Comparison of ENCODE assay signal across 14 cellular contexts in the genomic region with DNA sequence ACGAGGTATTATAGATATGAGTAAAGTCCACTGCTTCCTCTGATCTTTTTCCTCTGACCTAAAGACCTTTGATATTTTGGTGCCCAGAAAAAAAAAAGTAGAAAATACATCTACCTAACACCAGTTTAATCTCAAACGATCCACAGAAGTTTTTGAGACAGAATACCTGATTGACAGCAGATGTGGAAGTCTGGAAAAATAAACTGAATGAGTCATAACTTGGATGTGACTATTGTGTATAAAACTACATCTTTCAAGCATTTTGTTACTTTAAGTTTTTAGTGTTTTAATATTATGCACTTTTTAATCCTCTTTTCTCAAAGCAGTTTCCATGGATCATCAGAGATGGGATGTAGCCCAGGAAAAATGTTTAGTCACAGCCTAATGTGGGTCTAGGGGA.
"Had no signal": no experiment of that assay in that cellular context is flagged by ENCODE, and none has a peak within 500 bp of the region (broad histone marks: within the 10 kb centered on the region; RNA-seq: fewer than 3 reads in every experiment).

No MANE protein-coding gene starts in this region.

- ATAC-seq: activated naive CD8-positive, alpha-beta T cell treated with anti-CD3 and anti-CD28 coated beads, Interleukin-2, amount 50 U/mL, for 24 hours; activated T-helper 17 cell treated with anti-CD3 and anti-CD28 coated beads, Interleukin-2, amount 50 U/mL, for 72 hours; gastroesophageal sphincter; heart right ventricle; left cardiac atrium; lower lobe of right lung; psoas muscle; sciatic nerve had no signal

- H3K4me1 ChIP-seq: ascending aorta, gastroesophageal sphincter, heart right ventricle, lower lobe of right lung, psoas muscle, suprapubic skin had no signal

- H3K36me3 ChIP-seq: ascending aorta, gastroesophageal sphincter, heart right ventricle, lower lobe of right lung, suprapubic skin, WERI-Rb-1 had no signal

- H3K9me3 ChIP-seq: ascending aorta, gastroesophageal sphincter, lower lobe of right lung, psoas muscle, suprapubic skin had no signal

- DNase-seq: activated CD4-positive, alpha-beta T cell treated with anti-CD3 and anti-CD28 coated beads, Interleukin-2, amount 50 U/mL, for 48 hours; activated naive CD4-positive, alpha-beta T cell treated with anti-CD3 and anti-CD28 coated beads for 36 hours; activated naive CD8-positive, alpha-beta T cell treated with anti-CD3 and anti-CD28 coated beads, Interleukin-2, amount 50 U/mL, for 24 hours; heart right ventricle; left cardiac atrium; lower lobe of right lung; psoas muscle; trophoblast cell; WERI-Rb-1 had no signal

- H3K27ac ChIP-seq: ascending aorta, gastroesophageal sphincter, heart right ventricle, lower lobe of right lung, psoas muscle, suprapubic skin, WERI-Rb-1 had no signal

- H3K27me3 ChIP-seq: ascending aorta, gastroesophageal sphincter, heart right ventricle, suprapubic skin had no signal

- H3K4me3 ChIP-seq: ascending aorta, gastroesophageal sphincter, heart right ventricle, lower lobe of right lung, psoas muscle, suprapubic skin had no signal
